ENCODE assay signal across 1 cellular context in genomic region chr1:206925116-206925736, GRCh38.
A peak's percentile ranks its signal among the peaks of the same experiment; 100 is the strongest.
TF ChIP-seq lines count a peak whose summit lies in the region.

No MANE protein-coding gene starts in this region.

TF ChIP-seq in K562, 482 proteins besides CTCF, POLR2A, EP300 and RAD21 (continued from another document and continues in another):
- no peak for TF ChIP-seq RERE (CRISPR knock-in tag; IDR thresholded peaks at IDR 0.05; ENCODE audit: borderline replicate concordance)
- TF ChIP-seq LARP7 (IDR thresholded peaks at IDR 0.05), result no peak
- TF ChIP-seq BRD4 (IDR thresholded peaks at IDR 0.05), result no peak
- TF ChIP-seq TRIM24 (IDR thresholded peaks at IDR 0.05), result no peak
- TF ChIP-seq LCOR (CRISPR knock-in tag; IDR thresholded peaks at IDR 0.05), result no peak
- TF ChIP-seq KAT2B (IDR thresholded peaks at IDR 0.05; ENCODE audit: low read depth, low read length), result no peak
- TF ChIP-seq ZKSCAN1 (IDR thresholded peaks at IDR 0.05; ENCODE audit: low read depth, low read length), result no peak
- no peak for TF ChIP-seq TEAD2 (tag; IDR thresholded peaks at IDR 0.05)
- TF ChIP-seq EHMT2 (IDR thresholded peaks at IDR 0.05), result peak; percentile 31; the same call in 1 of the 2 replicates
- no peak for TF ChIP-seq CBX2 (IDR thresholded peaks at IDR 0.05; ENCODE audit: insufficient read depth, low read length, poor library complexity, severe bottlenecking)
- no peak for TF ChIP-seq CREB3 (tag; conservative IDR thresholded peaks at IDR 0.05; ENCODE audit: low read depth)
- no peak for TF ChIP-seq IRF1 (CRISPR knock-in tag; IDR thresholded peaks at IDR 0.05; ENCODE audit: borderline replicate concordance)
- TF ChIP-seq ZFPM2 (CRISPR knock-in tag; IDR thresholded peaks at IDR 0.05), result no peak
- TF ChIP-seq ZNF398 (CRISPR knock-in tag; IDR thresholded peaks at IDR 0.05), result no peak
- peak; percentile 61 for TF ChIP-seq CTBP1 (IDR thresholded peaks at IDR 0.05; ENCODE audit: borderline replicate concordance)
- TF ChIP-seq NFXL1 (CRISPR knock-in tag; IDR thresholded peaks at IDR 0.05), result no peak
- peak in 1 of 2 experiments; percentile 30; a peak in 1 of 3 replicates for TF ChIP-seq CBX3 (IDR thresholded peaks at IDR 0.05; ENCODE audit: borderline replicate concordance in 1 of 2, low read length in 2 of 2)
- TF ChIP-seq TGIF2 (CRISPR knock-in tag; IDR thresholded peaks at IDR 0.05), result no peak
- TF ChIP-seq ILF3 (IDR thresholded peaks at IDR 0.05; ENCODE audit: borderline replicate concordance), result no peak
- TF ChIP-seq ETS2 (tag; IDR thresholded peaks at IDR 0.05; ENCODE audit: borderline replicate concordance, poor library complexity, severe bottlenecking), result no peak
- TF ChIP-seq SIN3B (IDR thresholded peaks at IDR 0.05; ENCODE audit: low read depth), result no peak
- TF ChIP-seq ZNF232 (CRISPR knock-in tag; IDR thresholded peaks at IDR 0.05), result no peak
- no peak for TF ChIP-seq RUNX1 (IDR thresholded peaks at IDR 0.05; ENCODE audit: low read depth)
- TF ChIP-seq MYNN (IDR thresholded peaks at IDR 0.05), result no peak
- TF ChIP-seq MYNN (CRISPR knock-in tag; IDR thresholded peaks at IDR 0.05), result no peak
- TF ChIP-seq FOXA1 (IDR thresholded peaks at IDR 0.05; ENCODE audit: borderline replicate concordance), result no peak
- no peak for TF ChIP-seq MCM7 (IDR thresholded peaks at IDR 0.05)
- TF ChIP-seq ATF7 (IDR thresholded peaks at IDR 0.05), result 0 out of 2 replicates have a peak, but pooled peaks have one; percentile 30
- no peak for TF ChIP-seq ZNF644 (tag; IDR thresholded peaks at IDR 0.05; ENCODE audit: low read depth)
- TF ChIP-seq ZNF583 (CRISPR knock-in tag; IDR thresholded peaks at IDR 0.05), result no peak
- TF ChIP-seq CBX5 (IDR thresholded peaks at IDR 0.05; ENCODE audit: borderline replicate concordance, low read depth), result no peak
- no peak for TF ChIP-seq SMARCC2 (IDR thresholded peaks at IDR 0.05; ENCODE audit: low read depth)
- TF ChIP-seq SUPT5H (IDR thresholded peaks at IDR 0.05), result no peak
- TF ChIP-seq NFRKB (IDR thresholded peaks at IDR 0.05; ENCODE audit: low read depth), result no peak
- no peak for TF ChIP-seq PHB (CRISPR knock-in tag; IDR thresholded peaks at IDR 0.05)
- TF ChIP-seq SNAPC5 (CRISPR knock-in tag; IDR thresholded peaks at IDR 0.05), result no peak
- TF ChIP-seq NCOA1 (IDR thresholded peaks at IDR 0.05; ENCODE audit: low read depth), result no peak
- no peak for TF ChIP-seq ZNF76 (CRISPR knock-in tag; IDR thresholded peaks at IDR 0.05; ENCODE audit: borderline replicate concordance)
- TF ChIP-seq ATF1 (CRISPR knock-in tag; IDR thresholded peaks at IDR 0.05), result no peak
- TF ChIP-seq ATF1 (tag; IDR thresholded peaks at IDR 0.05), result 0 out of 2 replicates have a peak, but pooled peaks have one; percentile 21
- no peak for TF ChIP-seq GTF2E2 (tag; IDR thresholded peaks at IDR 0.05)
- no peak for TF ChIP-seq MLLT1 (IDR thresholded peaks at IDR 0.05)
- TF ChIP-seq ZNF740 (CRISPR knock-in tag; IDR thresholded peaks at IDR 0.05), result no peak
- no peak for TF ChIP-seq ZNF740 (tag; IDR thresholded peaks at IDR 0.05)
- no peak for TF ChIP-seq E2F3 (CRISPR knock-in tag; IDR thresholded peaks at IDR 0.05)
- no peak for TF ChIP-seq CUX1 (CRISPR knock-in tag; IDR thresholded peaks at IDR 0.05)
- no peak for TF ChIP-seq HNRNPK (IDR thresholded peaks at IDR 0.05; ENCODE audit: low read depth, low read length, poor library complexity, severe bottlenecking)
- TF ChIP-seq HDAC1 (IDR thresholded peaks at IDR 0.05), result no peak
- TF ChIP-seq NCOA4 (IDR thresholded peaks at IDR 0.05; ENCODE audit: partially characterized antibody), result no peak
- no peak for TF ChIP-seq CREB3L1 (IDR thresholded peaks at IDR 0.05; ENCODE audit: borderline replicate concordance, low read depth)
- TF ChIP-seq ZNF217 (CRISPR knock-in tag; IDR thresholded peaks at IDR 0.05), result no peak
- no peak for TF ChIP-seq ZNF316 (IDR thresholded peaks at IDR 0.05)
- no peak for TF ChIP-seq PHF21A (IDR thresholded peaks at IDR 0.05; ENCODE audit: borderline replicate concordance, low read depth)
